23 cellular contexts compared by ENCODE assay signal in genomic region chr1:156937883-156938282, GRCh38. TPM values are rescaled to one million over a fixed set of nuclear protein-coding genes. Genes with fewer than 3 reads are reported as not detected.
A peak's percentile ranks its signal among the peaks of the same experiment; 100 is the strongest.
DNase-seq lines count a peak whose midpoint lies in the region; ATAC-seq and TF ChIP-seq lines count a peak whose summit lies in the region.
"Had no signal": no experiment of that assay in that cellular context is flagged by ENCODE, and none has a peak within 500 bp of the region (broad histone marks: within the 10 kb centered on the region; RNA-seq: fewer than 3 reads in every experiment).

No MANE protein-coding gene starts in this region.

- H3K4me1 ChIP-seq in body of pancreas = no peaks in the 10 kb centered on the region

- H3K4me3 Mint-ChIP-seq in nephron progenitor cell = no peak overlapping the region
- H3K4me3 Mint-ChIP-seq: B cell; CD8-positive, alpha-beta T cell; GM23338; HFFc6; IgD-negative memory B cell had no signal

- H3K4me1 Mint-ChIP-seq in nephron progenitor cell = peaks cover 43% of the 10 kb centered on the region
- H3K4me1 Mint-ChIP-seq: B cell had no signal

- H3K9me3 ChIP-seq in body of pancreas = no peaks in the 10 kb centered on the region
- H3K9me3 ChIP-seq: BLaER1 treated with 17β-estradiol and CSF1 and Interleukin-3, amounts not matched to agents 10 nM and 100 nM had no signal

- no peak for TF ChIP-seq POLR2A in body of pancreas (IDR thresholded peaks at IDR 0.05)

- H3K27me3 ChIP-seq in body of pancreas = no peaks in the 10 kb centered on the region
- H3K27me3 ChIP-seq: BLaER1 treated with 17β-estradiol and CSF1 and Interleukin-3, amounts not matched to agents 10 nM and 100 nM had no signal

- 70 to 85% methylated on average over 8 of the region's 8 CpGs for WGBS in body of pancreas, 2 donors

- H3K27ac Mint-ChIP-seq in nephron progenitor cell = peak overlapping the region; percentile 64
- H3K27ac Mint-ChIP-seq: B cell; CD8-positive, alpha-beta T cell; GM23338; HFFc6 had no signal

- H3K36me3 Mint-ChIP-seq in nephron progenitor cell (ENCODE audit: low read depth) = peaks cover 65% of the 10 kb centered on the region

- no peak for ATAC-seq in GM19452 (IDR thresholded peaks at IDR 0.05; ENCODE audit: unreplicated experiment)
- ATAC-seq in body of pancreas = no peak
- ATAC-seq: CD8-positive, alpha-beta T cell; GM12878; GM23338; HCT116; HepG2 had no signal

- peaks cover 0 to 25% of the 10 kb centered on the region in 2 donors for H3K36me3 ChIP-seq in body of pancreas (replicated peaks in 1 of 2; ENCODE audit: insufficient read depth in 1 of 2, low read depth in 2 of 2)

- no peaks in the 10 kb centered on the region for H3K27me3 Mint-ChIP-seq in nephron progenitor cell (ENCODE audit: low read depth, poor library complexity)

- no peak overlapping the region for H3K4me3 ChIP-seq in body of pancreas
- H3K4me3 ChIP-seq: BLaER1 treated with 17β-estradiol and CSF1 and Interleukin-3, amounts not matched to agents 10 nM and 100 nM; GM12878; GM23338 had no signal

- peak; percentile 42 for DNase-seq in NCI-H187 treated with DMSO at 0.1 percent for 48 hours (lab: John Stamatoyannopoulos, UW)
- DNase-seq in UCSD-AML1 (lab: John Stamatoyannopoulos, UW; ENCODE audit: unreplicated experiment) = peak; percentile 43
- no peak for DNase-seq in nephron progenitor cell
- no peak for DNase-seq in body of pancreas
- no peak for DNase-seq in D341Med (ENCODE audit: low spot score)
- DNase-seq: Calu3; CD8-positive, alpha-beta T cell; DMS 273 treated with DMSO at 0.1 percent for 48 hours; DMS53; DND-41; EL; H7; HFFc6 had no signal

- H3K27ac ChIP-seq in body of pancreas = no peak overlapping the region
- H3K27ac ChIP-seq: BLaER1 treated with 17β-estradiol and CSF1 and Interleukin-3, amounts not matched to agents 10 nM and 100 nM had no signal

- TF ChIP-seq CTCF in nephron progenitor cell (IDR thresholded peaks at IDR 0.05) = no peak
- TF ChIP-seq CTCF in body of pancreas (IDR thresholded peaks at IDR 0.05) = no peak

- intact Hi-C loops in body of pancreas (cut with DNase I) = no loop called here

- H3K9me3 Mint-ChIP-seq in nephron progenitor cell = no peaks in the 10 kb centered on the region
- H3K9me3 Mint-ChIP-seq: CD8-positive, alpha-beta T cell; GM23338; HFFc6; IgD-negative memory B cell had no signal

RNA-seq across cellular contexts. Expression of gene LRRC71, which starts 17.5 kb away (rescaled TPM):
- not detected for total RNA-seq in body of pancreas
- total RNA-seq: A172; B cell; Calu3; CD8-positive, alpha-beta T cell; G401; GM12878; GM23338; H7; HepG2 had no signal

RNA-seq across cellular contexts. Expression of gene PEAR1, which starts 44.4 kb away (rescaled TPM):
- 1 to 10 TPM; 5.2 to 7.6 TPM for total RNA-seq in body of pancreas
- total RNA-seq: B cell; CD8-positive, alpha-beta T cell; GM12878 had no signal

Comparison
In these comparisons a context has a peak if more than half of its experiments do, and no peak if none do; other contexts are left out.
1. DNase-seq: peak in NCI-H187 treated with DMSO at 0.1 percent for 48 hours (single experiment) and UCSD-AML1 (single experiment); none in nephron progenitor cell (single experiment), body of pancreas (0 of 4) and D341Med (single experiment).